Comparison of ENCODE assay signal across 25 cellular contexts in the genomic region with DNA sequence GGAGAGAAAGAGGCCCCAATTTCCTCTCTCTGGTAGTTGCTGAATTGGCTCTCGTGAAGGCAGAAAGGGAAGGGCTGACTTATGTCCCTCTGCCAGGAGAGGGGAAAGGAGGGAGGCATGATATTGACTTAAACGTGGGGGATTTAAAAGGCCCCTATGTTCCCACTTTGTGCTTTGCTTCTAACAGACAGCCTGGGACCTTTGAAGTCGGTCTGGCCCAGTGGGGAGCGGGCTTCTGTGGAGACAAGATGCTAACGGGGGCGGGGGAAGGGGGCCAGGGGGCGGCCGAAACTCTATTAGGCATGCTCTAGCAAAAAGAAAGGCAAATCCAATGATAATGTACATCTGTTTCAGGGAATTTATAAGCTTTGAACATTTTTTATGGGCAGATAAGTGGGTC. TPM values are rescaled to one million over a fixed set of nuclear protein-coding genes. Genes with fewer than 3 reads are reported as not detected.
"Had no signal": no experiment of that assay in that cellular context is flagged by ENCODE, and none has a peak within 500 bp of the region (broad histone marks: within the 10 kb centered on the region; RNA-seq: fewer than 3 reads in every experiment).

No MANE protein-coding gene starts in this region.

- H3K36me3 Mint-ChIP-seq: naive B cell; stimulated activated effector memory CD8-positive, alpha-beta T cell treated with anti-CD3 and anti-CD28 coated beads, Interleukin-12 subunit alpha, Interleukin-12 subunit beta, amount 100 ng/mL, for 72 hours had no signal

- H3K36me3 ChIP-seq: cardiac muscle cell, pancreas, suprapubic skin had no signal

- H3K27me3 ChIP-seq: pancreas, stomach, suprapubic skin, tibial nerve had no signal

- H3K4me3 ChIP-seq: cardiac muscle cell, pancreas, skin epidermis, stomach, suprapubic skin, tibial nerve had no signal

- H3K27me3 Mint-ChIP-seq: activated CD4-positive, alpha-beta memory T cell treated with anti-CD3 and anti-CD28 coated beads, Interleukin-2, amount 10 ng/mL, durations not matched to agents 7 days and 5 days; T-helper 17 cell had no signal

- H3K4me3 Mint-ChIP-seq: activated CD4-positive, alpha-beta memory T cell treated with anti-CD3 and anti-CD28 coated beads, Interleukin-2, amount 10 ng/mL, durations not matched to agents 7 days and 5 days; activated naive CD8-positive, alpha-beta T cell treated with anti-CD3 and anti-CD28 coated beads, Interleukin-2, amount 50 U/mL, for 24 hours; activated T-cell treated with anti-CD3 and anti-CD28 coated beads, Interleukin-2, amount 50 U/mL, for 72 hours; naive B cell; stimulated activated effector memory CD8-positive, alpha-beta T cell treated with anti-CD3 and anti-CD28 coated beads, Interleukin-12 subunit alpha, Interleukin-12 subunit beta, amount 100 ng/mL, for 72 hours; T-helper 17 cell had no signal

- ATAC-seq: activated naive CD8-positive, alpha-beta T cell treated with anti-CD3 and anti-CD28 coated beads, Interleukin-2, amount 50 U/mL, for 24 hours; activated T-cell treated with anti-CD3 and anti-CD28 coated beads, Interleukin-2, amount 50 U/mL, for 72 hours; pancreas; right cardiac atrium; stimulated activated effector memory CD8-positive, alpha-beta T cell treated with anti-CD3 and anti-CD28 coated beads, Interleukin-12 subunit alpha, Interleukin-12 subunit beta, amount 100 ng/mL, for 72 hours; T-helper 17 cell had no signal

- H3K27ac Mint-ChIP-seq: activated CD4-positive, alpha-beta memory T cell treated with anti-CD3 and anti-CD28 coated beads, Interleukin-2, amount 10 ng/mL, durations not matched to agents 7 days and 5 days; activated naive CD8-positive, alpha-beta T cell treated with anti-CD3 and anti-CD28 coated beads, Interleukin-2, amount 50 U/mL, for 24 hours; activated T-cell treated with anti-CD3 and anti-CD28 coated beads, Interleukin-2, amount 50 U/mL, for 72 hours; T-helper 17 cell had no signal

- DNase-seq: activated CD4-positive, alpha-beta memory T cell treated with anti-CD3 and anti-CD28 coated beads, Interleukin-2, amount 10 ng/mL, durations not matched to agents 7 days and 5 days; activated CD4-positive, alpha-beta T cell treated with anti-CD3 and anti-CD28 coated beads for 48 hours; activated CD4-positive, CD25-positive, alpha-beta regulatory T cell; activated effector memory CD4-positive, alpha-beta T cell treated with anti-CD3 and anti-CD28 coated beads, Interleukin-2, amount 50 U/mL, for 16 hours; activated naive CD4-positive, alpha-beta T cell treated with anti-CD3 and anti-CD28 coated beads, Interleukin-2, amount 50 U/mL, for 16 hours; activated naive CD8-positive, alpha-beta T cell treated with anti-CD3 and anti-CD28 coated beads, Interleukin-2, amount 50 U/mL, for 24 hours; activated T-cell treated with anti-CD3 and anti-CD28 coated beads, Interleukin-2, amount 50 U/mL, for 72 hours; effector CD4-positive, alpha-beta T cell; erythroblast; foreskin fibroblast; naive B cell; stimulated activated CD4-positive, alpha-beta T cell treated with anti-CD3 and anti-CD28 coated beads, Interleukin-2, amount 100 ng/mL, for 24 hours; stomach; SW 1271; T-helper 17 cell had no signal

- H3K4me1 Mint-ChIP-seq: activated CD4-positive, alpha-beta memory T cell treated with anti-CD3 and anti-CD28 coated beads, Interleukin-2, amount 10 ng/mL, durations not matched to agents 7 days and 5 days had no signal

- H3K9me3 Mint-ChIP-seq: activated CD4-positive, alpha-beta memory T cell treated with anti-CD3 and anti-CD28 coated beads, Interleukin-2, amount 10 ng/mL, durations not matched to agents 7 days and 5 days; activated naive CD8-positive, alpha-beta T cell treated with anti-CD3 and anti-CD28 coated beads, Interleukin-2, amount 50 U/mL, for 24 hours; activated T-cell treated with anti-CD3 and anti-CD28 coated beads, Interleukin-2, amount 50 U/mL, for 72 hours; naive B cell; stimulated activated effector memory CD8-positive, alpha-beta T cell treated with anti-CD3 and anti-CD28 coated beads, Interleukin-12 subunit alpha, Interleukin-12 subunit beta, amount 100 ng/mL, for 72 hours had no signal

RNA-seq across cellular contexts. Expression of gene SNX20, which starts 35.3 kb away (rescaled TPM):
- total RNA-seq: cardiac muscle cell, chondrocyte, fibroblast of lung, pulmonary artery endothelial cell had no signal

RNA-seq across cellular contexts. Expression of gene NOD2, which starts 47.5 kb away (rescaled TPM):
- total RNA-seq: cardiac muscle cell had no signal
